In the genomic region with DNA sequence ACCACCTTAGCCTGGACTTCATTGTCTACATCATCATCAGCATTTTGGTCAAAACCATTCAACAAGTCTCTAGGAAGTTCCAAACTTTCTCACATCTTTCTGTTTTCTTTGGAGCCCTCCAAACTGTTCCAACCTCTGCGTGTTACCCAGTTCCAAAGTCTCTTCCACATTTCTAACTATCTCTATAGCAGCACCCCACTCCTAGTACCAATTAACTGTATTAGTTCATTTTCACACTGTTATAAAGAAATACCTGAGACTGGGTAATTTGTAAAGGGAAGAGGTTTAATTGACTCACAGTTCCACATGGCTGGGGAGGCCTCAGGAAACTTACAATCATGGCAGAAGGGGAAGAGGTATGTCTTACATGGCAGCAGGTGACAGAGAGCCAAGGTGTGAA, we compare ENCODE assay signal across 6 cellular contexts. TPM values are rescaled to one million over a fixed set of nuclear protein-coding genes. Genes with fewer than 3 reads are reported as not detected.
"Had no signal": no experiment of that assay in that cellular context is flagged by ENCODE, and none has a peak within 500 bp of the region (broad histone marks: within the 10 kb centered on the region; RNA-seq: fewer than 3 reads in every experiment).

No MANE protein-coding gene starts in this region.

RNA-seq across cellular contexts. Expression of gene MSTN, which starts 46.6 kb away (rescaled TPM):
- total RNA-seq: H1, H4, H7, H9, HFFc6 had no signal
- polyA plus RNA-seq: GM23338, H1 had no signal
